ENCODE assay signal across 8 cellular contexts in genomic region chr19:1512671-1513491, GRCh38. TPM values are rescaled to one million over a fixed set of nuclear protein-coding genes. Genes with fewer than 3 reads are reported as not detected.
A peak's percentile ranks its signal among the peaks of the same experiment; 100 is the strongest.
DNase-seq lines count a peak whose midpoint lies in the region; ATAC-seq, FAIRE-seq and TF ChIP-seq lines count a peak whose summit lies in the region.

A gene with protein sequence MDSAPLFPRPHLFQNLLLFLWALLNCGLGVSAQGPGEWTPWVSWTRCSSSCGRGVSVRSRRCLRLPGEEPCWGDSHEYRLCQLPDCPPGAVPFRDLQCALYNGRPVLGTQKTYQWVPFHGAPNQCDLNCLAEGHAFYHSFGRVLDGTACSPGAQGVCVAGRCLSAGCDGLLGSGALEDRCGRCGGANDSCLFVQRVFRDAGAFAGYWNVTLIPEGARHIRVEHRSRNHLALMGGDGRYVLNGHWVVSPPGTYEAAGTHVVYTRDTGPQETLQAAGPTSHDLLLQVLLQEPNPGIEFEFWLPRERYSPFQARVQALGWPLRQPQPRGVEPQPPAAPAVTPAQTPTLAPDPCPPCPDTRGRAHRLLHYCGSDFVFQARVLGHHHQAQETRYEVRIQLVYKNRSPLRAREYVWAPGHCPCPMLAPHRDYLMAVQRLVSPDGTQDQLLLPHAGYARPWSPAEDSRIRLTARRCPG (minus strand): TSS chr19:1513019. CDS start chr19:1510943, 2,076 bp downstream.

- H3K27me3 ChIP-seq in heart left ventricle = peaks cover 0 to 35% (median 5%) of the 10 kb centered on the region in 9 donors

- TF ChIP-seq POLR2A in GM12892 (IDR thresholded peaks at IDR 0.05; ENCODE audit: low read depth, low read length) (no peak), heart left ventricle (IDR thresholded peaks at IDR 0.05) (peak in 1 of 2 donors; percentile 57)

- H3K27ac ChIP-seq in heart left ventricle (peak within 1 kb of the TSS; percentile 74 to 97 (median 88)), skin epidermis (peak within 1 kb of the TSS in 9 of 21 experiments; percentile 19 to 80 (median 50))

- WGBS in heart left ventricle, 4 donors = 2 to 6% (median 3%) methylated on average over 30 to 77 of the region's 77 CpGs

- H3K36me3 ChIP-seq in heart left ventricle = peaks cover 0 to 6% (median 0%) of the 10 kb centered on the region in 9 donors

- peak; percentile 85 for DNase-seq in GM12892 (ENCODE audit: insufficient read length)
- DNase-seq in RCC 7860 (ENCODE audit: low spot score) = peak; percentile 47
- peak; percentile 49 for DNase-seq in activated gamma-delta T cell (lab: John Stamatoyannopoulos, UW)
- peak; percentile 69 to 82 (median 78) for DNase-seq in heart left ventricle
- no peak for DNase-seq in COR-L47 (lab: John Stamatoyannopoulos, UW)

- peaks cover 0 to 6% (median 0%) of the 10 kb centered on the region in 12 donors for H3K9me3 ChIP-seq in heart left ventricle

- intact Hi-C loops in heart left ventricle (cut with DNase I) = loop anchor here in 2 of 10 donors (5.0 to 10.0 kb wide), 2 partner anchors 66 to 238 kb away; partner anchors contain the start of gene FAM174C (in 1 of the 2)

- peak; percentile 27 to 75 (median 64) for ATAC-seq in heart left ventricle
- ATAC-seq in HG03432 (IDR thresholded peaks at IDR 0.05; ENCODE audit: unreplicated experiment) = no peak
- ATAC-seq in GM18907 (IDR thresholded peaks at IDR 0.05; ENCODE audit: unreplicated experiment) = no peak

- FAIRE-seq in GM12892 (lab: Jason Lieb, UNC) = peak; percentile 69
- no peak for FAIRE-seq in RCC 7860 (lab: Jason Lieb, UNC)

- peaks cover 0 to 47% (median 8%) of the 10 kb centered on the region in 12 donors for H3K4me1 ChIP-seq in heart left ventricle

- TF ChIP-seq CTCF in heart left ventricle (IDR thresholded peaks at IDR 0.05) = peak in 4 of 12 donors; percentile 13 to 32 (median 20)

- H3K4me3 ChIP-seq in heart left ventricle (peak within 1 kb of the TSS; percentile 50 to 83 (median 60)), skin epidermis (peak within 1 kb of the TSS; percentile 15 to 46 (median 40))

RNA-seq across cellular contexts. Expression of the gene that starts here (rescaled TPM):
- polyA plus RNA-seq in GM12892 (2012; ENCODE audit: missing spikeins) = 0.23 TPM
- 10 to 100 TPM; 24.4 to 53.6 (median 33.9) TPM for total RNA-seq in heart left ventricle
- polyA plus RNA-seq in heart left ventricle = 10 to 100 TPM; 20.8 to 25.5 TPM

Comparison
In these comparisons a context has a peak if more than half of its experiments do, and no peak if none do; other contexts are left out.
1. ATAC-seq: peak in heart left ventricle (4 of 4); none in HG03432 (single experiment) and GM18907 (single experiment).